ENCODE assay signal across 1 cellular context in the genomic region with DNA sequence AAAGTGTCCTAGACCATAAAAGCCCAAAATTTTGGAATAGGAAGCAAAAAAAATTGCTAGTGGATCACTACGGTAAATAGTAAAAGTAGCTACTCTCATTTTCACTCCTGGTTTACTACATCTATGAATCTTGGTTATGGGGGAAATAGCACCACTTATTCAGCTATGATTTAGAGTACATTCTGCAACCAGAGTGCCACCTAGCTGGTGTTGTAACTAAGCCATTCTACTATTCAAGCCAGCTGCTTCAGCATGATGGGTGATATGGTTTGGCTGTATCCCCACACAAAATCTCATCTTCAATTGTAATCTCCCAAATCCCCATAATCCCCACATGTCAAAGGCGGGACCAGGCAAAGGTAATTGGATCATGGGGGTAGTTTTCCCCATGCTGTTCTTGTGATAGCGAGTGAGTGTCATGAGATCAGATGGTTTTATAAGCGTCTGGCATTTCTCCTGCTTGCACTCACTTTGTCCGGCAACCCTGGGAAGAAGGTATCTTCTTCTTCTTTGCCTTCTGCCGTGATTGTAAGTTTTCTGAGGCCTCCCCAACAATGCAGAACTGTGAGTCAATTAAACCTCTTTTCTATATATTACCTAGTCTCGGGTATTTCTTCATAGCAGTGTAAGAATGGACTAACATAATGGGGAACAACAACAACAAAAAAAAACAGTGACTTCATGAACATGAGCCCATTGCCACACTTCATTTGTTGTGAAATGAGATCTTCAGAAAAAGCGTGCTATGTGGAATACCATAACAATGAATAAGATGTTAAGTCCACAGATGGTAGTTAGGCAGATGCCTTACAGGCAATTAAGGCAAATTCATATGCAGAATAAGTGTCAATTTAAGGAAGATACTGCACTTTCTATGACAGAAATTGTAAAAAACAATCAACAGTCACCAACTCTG.
TF ChIP-seq lines count a peak whose summit lies in the region.

No MANE protein-coding gene starts in this region.

TF ChIP-seq in SK-N-SH treated with all-trans-retinoic acid at 6 μM for 48 hours, 23 proteins besides CTCF, POLR2A, EP300 and RAD21 (continued from another document):
- TF ChIP-seq CSRNP3 (CRISPR knock-in tag; IDR thresholded peaks at IDR 0.05), result no peak
- no peak for TF ChIP-seq POU6F1 (CRISPR knock-in tag; IDR thresholded peaks at IDR 0.05; ENCODE audit: borderline replicate concordance, low read depth)
- TF ChIP-seq ISL1 (CRISPR knock-in tag; IDR thresholded peaks at IDR 0.05), result no peak
- no peak for TF ChIP-seq SNAI2 (CRISPR knock-in tag; IDR thresholded peaks at IDR 0.05)
- TF ChIP-seq RARB (CRISPR knock-in tag; IDR thresholded peaks at IDR 0.05), result no peak
- TF ChIP-seq BACH2 (CRISPR knock-in tag; IDR thresholded peaks at IDR 0.05; ENCODE audit: borderline replicate concordance), result no peak
- TF ChIP-seq TOX (CRISPR knock-in tag; IDR thresholded peaks at IDR 0.05; ENCODE audit: borderline replicate concordance), result no peak
- no peak for TF ChIP-seq CSDC2 (CRISPR knock-in tag; IDR thresholded peaks at IDR 0.05)
